In genomic region chr3:82053236-82053635, GRCh38 we compare ENCODE assay signal across 24 cellular contexts.
"Had no signal": no experiment of that assay in that cellular context is flagged by ENCODE, and none has a peak within 500 bp of the region (broad histone marks: within the 10 kb centered on the region; RNA-seq: fewer than 3 reads in every experiment).

No MANE protein-coding gene starts in this region.

- H3K4me3 ChIP-seq: left ventricle myocardium inferior, lung, neural progenitor cell, psoas muscle, right atrium auricular region, right lobe of liver, smooth muscle cell, tibial nerve, uterus had no signal

- DNase-seq: hypothalamus; immature natural killer cell; islet precursor cell; left ventricle myocardium inferior; mesendoderm; naive B cell; natural killer cell; nephron progenitor cell; occipital lobe; psoas muscle; right lobe of liver; stimulated activated CD4-positive, alpha-beta T cell treated with anti-CD3 and anti-CD28 coated beads, Interleukin-1b, Interleukin-23, amount 100 ng/mL, for 48 hours; stimulated activated CD4-positive, alpha-beta T cell treated with anti-CD3 and anti-CD28 coated beads, Interleukin-2, amount 100 ng/mL, for 48 hours; stimulated activated CD4-positive, alpha-beta T cell treated with anti-CD3 and anti-CD28 coated beads, Interleukin-4, amount 100 ng/mL, for 4 hours; stimulated activated CD8-positive, alpha-beta memory T cell treated with anti-CD3 and anti-CD28 coated beads, Interleukin-4, amount 100 ng/mL, for 48 hours; stimulated activated naive CD4-positive, alpha-beta T cell treated with Interleukin-2 at 50 U/mL for 16 hours; stimulated activated naive CD8-positive, alpha-beta T cell treated with anti-CD3 and anti-CD28 coated beads, Interleukin-15, amount 100 ng/mL, for 72 hours; substantia nigra; uterus had no signal
